14 cellular contexts compared by ENCODE assay signal in genomic region chr9:2722715-2723114, GRCh38. TPM values are rescaled to one million over a fixed set of nuclear protein-coding genes. Genes with fewer than 3 reads are reported as not detected.
DNase-seq lines count a peak whose midpoint lies in the region; ATAC-seq and TF ChIP-seq lines count a peak whose summit lies in the region.
"Had no signal": no experiment of that assay in that cellular context is flagged by ENCODE, and none has a peak within 500 bp of the region (broad histone marks: within the 10 kb centered on the region; RNA-seq: fewer than 3 reads in every experiment).

No MANE protein-coding gene starts in this region.

- no peaks in the 10 kb centered on the region for H3K9me3 ChIP-seq in SK-N-MC (ENCODE audit: low read depth, low read length)
- H3K9me3 ChIP-seq: stomach had no signal

- H3K36me3 ChIP-seq in SK-N-MC (ENCODE audit: insufficient read depth, low read length) = peaks cover 7% of the 10 kb centered on the region; the same call in 1 of the 2 replicates
- H3K36me3 ChIP-seq: stomach had no signal

- no peak overlapping the region for H3K4me3 Mint-ChIP-seq in activated naive CD4-positive, alpha-beta T cell treated with anti-CD3 and anti-CD28 coated beads for 36 hours
- H3K4me3 Mint-ChIP-seq in type B pancreatic cell = peak overlapping the region; percentile 41

- peaks cover 14 to 17% of the 10 kb centered on the region in 2 donors for H3K36me3 Mint-ChIP-seq in activated naive CD4-positive, alpha-beta T cell treated with anti-CD3 and anti-CD28 coated beads, Interleukin-2, amount 50 U/mL, for 72 hours
- H3K36me3 Mint-ChIP-seq in activated naive CD4-positive, alpha-beta T cell treated with anti-CD3 and anti-CD28 coated beads for 36 hours (ENCODE audit: low read depth) = peaks cover 16% of the 10 kb centered on the region
- no peaks in the 10 kb centered on the region for H3K36me3 Mint-ChIP-seq in type B pancreatic cell

- no peak overlapping the region for H3K27ac Mint-ChIP-seq in activated naive CD4-positive, alpha-beta T cell treated with anti-CD3 and anti-CD28 coated beads, Interleukin-2, amount 50 U/mL, for 72 hours
- H3K27ac Mint-ChIP-seq in activated naive CD4-positive, alpha-beta T cell treated with anti-CD3 and anti-CD28 coated beads for 36 hours = no peak overlapping the region
- H3K27ac Mint-ChIP-seq in type B pancreatic cell = no peak overlapping the region

- CTCF ChIA-PET in activated naive CD4-positive, alpha-beta T cell treated with anti-CD3 and anti-CD28 coated beads for 36 hours (lab: Charles Lee) = no interaction called here

- ATAC-seq in activated naive CD4-positive, alpha-beta T cell treated with anti-CD3 and anti-CD28 coated beads, Interleukin-2, amount 50 U/mL, for 72 hours = peak; percentile 52 to 63
- ATAC-seq in GM18861 (IDR thresholded peaks at IDR 0.05; ENCODE audit: unreplicated experiment) (no peak), HG03469 (IDR thresholded peaks at IDR 0.05; ENCODE audit: unreplicated experiment) (no peak)

- no peaks in the 10 kb centered on the region for H3K27me3 Mint-ChIP-seq in activated naive CD4-positive, alpha-beta T cell treated with anti-CD3 and anti-CD28 coated beads for 36 hours (ENCODE audit: low read depth)
- no peaks in the 10 kb centered on the region for H3K27me3 Mint-ChIP-seq in type B pancreatic cell

- intact Hi-C loops in activated naive CD4-positive, alpha-beta T cell treated with anti-CD3 and anti-CD28 coated beads for 36 hours (cut with micrococcal nuclease) = loop anchor here (10.0 kb wide), 1 partner anchor 488 kb away; no protein-coding TSS in a partner anchor

- TF ChIP-seq POLR2A in erythroblast (IDR thresholded peaks at IDR 0.05; ENCODE audit: low read length) = no peak

- no peak for DNase-seq in activated naive CD4-positive, alpha-beta T cell treated with anti-CD3 and anti-CD28 coated beads, Interleukin-2, amount 50 U/mL, for 72 hours (ENCODE audit: low spot score in 2 of 2)
- DNase-seq in activated naive CD4-positive, alpha-beta T cell treated with anti-CD3 and anti-CD28 coated beads for 36 hours = no peak
- no peak for DNase-seq in SK-N-MC (ENCODE audit: low read depth, low spot score)
- peak; percentile 77 for DNase-seq in fibroblast of peridontal ligament (ENCODE audit: extremely low read depth)
- DNase-seq in type B pancreatic cell (ENCODE audit: extremely low spot score, unreplicated experiment) = no peak
- DNase-seq in erythroblast (lab: John Stamatoyannopoulos, UW) = no peak
- DNase-seq: C1 segment of cervical spinal cord, small intestine, stomach had no signal

- peaks cover 1 to 9% of the 10 kb centered on the region in 2 donors for H3K9me3 Mint-ChIP-seq in activated naive CD4-positive, alpha-beta T cell treated with anti-CD3 and anti-CD28 coated beads, Interleukin-2, amount 50 U/mL, for 72 hours
- H3K9me3 Mint-ChIP-seq in activated naive CD4-positive, alpha-beta T cell treated with anti-CD3 and anti-CD28 coated beads for 36 hours = peaks cover 5% of the 10 kb centered on the region
- no peaks in the 10 kb centered on the region for H3K9me3 Mint-ChIP-seq in type B pancreatic cell

- H3K27ac ChIP-seq in SK-N-MC = peak overlapping the region; percentile 82
- H3K27ac ChIP-seq: HL-60, stomach had no signal

- H3K4me1 Mint-ChIP-seq in activated naive CD4-positive, alpha-beta T cell treated with anti-CD3 and anti-CD28 coated beads for 36 hours (ENCODE audit: low read depth) = no peaks in the 10 kb centered on the region
- H3K4me1 Mint-ChIP-seq in type B pancreatic cell (ENCODE audit: unreplicated experiment) = peaks cover 32% of the 10 kb centered on the region

- no peak for TF ChIP-seq CTCF in type B pancreatic cell (conservative IDR thresholded peaks at IDR 0.05)

- H3K4me3 ChIP-seq in SK-N-MC = no peak overlapping the region
- H3K4me3 ChIP-seq: lung, stomach had no signal

- H3K9ac ChIP-seq in SK-N-MC (ENCODE audit: insufficient read length) = no peak overlapping the region

RNA-seq across cellular contexts. Expression of gene KCNV2, which starts 5.4 kb away (rescaled TPM):
- total RNA-seq in activated naive CD4-positive, alpha-beta T cell treated with anti-CD3 and anti-CD28 coated beads, Interleukin-2, amount 50 U/mL, for 72 hours = not detected
- not detected for total RNA-seq in activated naive CD4-positive, alpha-beta T cell treated with anti-CD3 and anti-CD28 coated beads for 36 hours
- not detected in 2 replicates for total RNA-seq in type B pancreatic cell (ENCODE audit: low replicate concordance)
- total RNA-seq: lung; stomach; T-helper 2 cell treated with Interferon-gamma antibody and Interleukin-4, amounts not matched to agents 100 ng/mL and 5 ng/mL, for 36 hours had no signal

Comparison
In these comparisons a context has a peak if more than half of its experiments do, and no peak if none do; other contexts are left out.
1. ATAC-seq: peak in activated naive CD4-positive, alpha-beta T cell treated with anti-CD3 and anti-CD28 coated beads, Interleukin-2, amount 50 U/mL, for 72 hours (2 of 2); none in GM18861 (single experiment) and HG03469 (single experiment).